8 cellular contexts compared by ENCODE assay signal in genomic region chr1:169106095-169106920, GRCh38. TPM values are rescaled to one million over a fixed set of nuclear protein-coding genes. Genes with fewer than 3 reads are reported as not detected.
DNase-seq lines count a peak whose midpoint lies in the region; ATAC-seq and TF ChIP-seq lines count a peak whose summit lies in the region.

ATP1B1 (plus strand) TSS chr1:169106690; CDS start chr1:169106830, 140 bp downstream.

- peaks cover 0 to 3% of the 10 kb centered on the region in 2 donors for H3K36me3 Mint-ChIP-seq in CD14-positive monocyte

- intact Hi-C loops in CD14-positive monocyte (cut with micrococcal nuclease) = loop anchor here (10.0 kb wide), 3 partner anchors 62 to 762 kb away; partner anchors contain the start of genes BLZF1 (in 1 of the 2) and NME7 (in 1 of the 2)

- peak within 1 kb of the TSS; percentile 83 to 95 for H3K4me3 Mint-ChIP-seq in CD14-positive monocyte

- H3K9ac ChIP-seq in liver (ENCODE audit: low read depth in 1 of 2, low read length in 2 of 2) = peak within 1 kb of the TSS; percentile 93 to 99

- peak; percentile 65 for TF ChIP-seq CTCF in CD14-positive monocyte (IDR thresholded peaks at IDR 0.05)
- TF ChIP-seq CTCF in liver (IDR thresholded peaks at IDR 0.05; ENCODE audit: low read depth, low read length, missing input control) = peak; percentile 54

- peaks cover 5 to 47% (median 28%) of the 10 kb centered on the region in 4 donors for H3K4me1 ChIP-seq in liver (ENCODE audit: control insufficient read depth in 4 of 4, insufficient read depth in 4 of 4, low read length in 3 of 4)

- no peaks in the 10 kb centered on the region for H3K9me3 ChIP-seq in liver (ENCODE audit: control insufficient read depth in 4 of 4, low read length in 3 of 4)

- peak; percentile 59 for DNase-seq in CD14-positive monocyte (ENCODE audit: low spot score)
- DNase-seq in NCI-H526 (lab: John Stamatoyannopoulos, UW) = peak; percentile 91 to 99
- peak; percentile 67 to 71 for DNase-seq in activated CD4-positive, alpha-beta T cell treated with anti-CD3 and anti-CD28 coated beads, Interleukin-2, amount 50 U/mL, for 24 hours (ENCODE audit: low read depth in 1 of 2, low spot score in 1 of 2)
- DNase-seq in dermis blood vessel endothelial cell = peak; percentile 89
- DNase-seq in stimulated activated CD4-positive, alpha-beta T cell treated with anti-CD3 and anti-CD28 coated beads, Interleukin-4, amount 100 ng/mL, for 24 hours = peak; percentile 81

- H3K4me3 ChIP-seq in liver (ENCODE audit: low read depth in 1 of 3, low read length in 3 of 3) = peak within 1 kb of the TSS; percentile 70 to 87 (median 85)

- H3K27ac Mint-ChIP-seq in CD14-positive monocyte = peak within 1 kb of the TSS; percentile 50 to 88 (median 61)

- peaks cover 47% of the 10 kb centered on the region for H3K4me1 Mint-ChIP-seq in CD14-positive monocyte

- peak in 1 of 2 donors; percentile 12 for TF ChIP-seq RAD21 in liver (IDR thresholded peaks at IDR 0.05)

- H3K27me3 Mint-ChIP-seq in CD14-positive monocyte (ENCODE audit: low read depth in 3 of 3) = peaks cover 11 to 27% (median 19%) of the 10 kb centered on the region in 3 donors

- peaks cover 0 to 4% (median 0%) of the 10 kb centered on the region in 7 donors for H3K9me3 Mint-ChIP-seq in CD14-positive monocyte

- H3K36me3 ChIP-seq in liver (ENCODE audit: control insufficient read depth in 4 of 4, insufficient read depth in 3 of 4, low read depth in 1 of 4, low read length in 3 of 4) = peaks cover 0 to 2% (median 0%) of the 10 kb centered on the region in 4 donors

- under 1% methylated on average over 100 of the region's 100 CpGs for WGBS in liver

- ATAC-seq in GM19328 (IDR thresholded peaks at IDR 0.05; ENCODE audit: unreplicated experiment) = peak; percentile 92
- ATAC-seq in HG03460 (IDR thresholded peaks at IDR 0.05; ENCODE audit: unreplicated experiment) = peak; percentile 81

- no peaks in the 10 kb centered on the region for H3K27me3 ChIP-seq in liver (ENCODE audit: control insufficient read depth in 4 of 4, insufficient read depth in 4 of 4, low read length in 3 of 4)

- peak within 1 kb of the TSS; percentile 80 to 88 for H3K27ac ChIP-seq in liver (ENCODE audit: low read depth in 1 of 2, low read length in 2 of 2)

TF ChIP-seq in liver, 16 proteins besides CTCF, POLR2A, EP300 and RAD21:
- peak; percentile 93 for TF ChIP-seq TAF1 (conservative IDR thresholded peaks at IDR 0.05)
- TF ChIP-seq REST (IDR thresholded peaks at IDR 0.05) = peak; percentile 93
- TF ChIP-seq NR2F2 (IDR thresholded peaks at IDR 0.05) = no peak
TF ChIP-seq in liver: peak in this region for 2.

RNA-seq across cellular contexts. Expression of gene ATP1B1, which starts in this region (rescaled TPM):
- polyA plus RNA-seq in CD14-positive monocyte (under 1 TPM; 0.63 to 0.72 TPM), liver (10 to 100 TPM; 39.1 to 57.0 TPM)
- total RNA-seq in dermis blood vessel endothelial cell (6.3 and 8.5 TPM in 2 replicates), liver (10 to 100 TPM; 36.1 to 53.8 TPM)

Comparison
In these comparisons a context has a peak if more than half of its experiments do, and no peak if none do; other contexts are left out.
1. Peak in every context shown above with its lines: DNase-seq, ATAC-seq, H3K4me3 ChIP-seq and H3K27ac ChIP-seq.
2. RNA of gene ATP1B1 (polyA plus RNA-seq): 39.1 to 57.0 TPM in liver; 0.63 to 0.72 TPM in CD14-positive monocyte; every median in the first group is over 10 times any median in the second.
3. Peak in DNase-seq in CD14-positive monocyte; RNA of the gene not detected or under 1 TPM.